1 cellular context compared by ENCODE assay signal in genomic region chr3:97821810-97822775, GRCh38.
TF ChIP-seq lines count a peak whose summit lies in the region.

Gene CRYBG3, plus strand, starts transcription at chr3:97822011. Its CDS starts 196 bp downstream, at chr3:97822207.

TF ChIP-seq in HEK293, 187 proteins besides CTCF, POLR2A, EP300 and RAD21 (continued from another document):
- TF ChIP-seq ZBTB6 (tag by site-specific recombination; IDR thresholded peaks at IDR 0.05) (no peak), ZNF37A (tag by site-specific recombination; IDR thresholded peaks at IDR 0.05) (no peak), ZNF610 (tag by site-specific recombination; IDR thresholded peaks at IDR 0.05; ENCODE audit: borderline replicate concordance) (no peak), ZNF211 (tag by site-specific recombination; IDR thresholded peaks at IDR 0.05; ENCODE audit: low read depth) (no peak), PRDM2 (tag by site-specific recombination; IDR thresholded peaks at IDR 0.05; ENCODE audit: borderline replicate concordance) (no peak), ZNF654 (tag by site-specific recombination; IDR thresholded peaks at IDR 0.05; ENCODE audit: low read depth) (no peak), ZBTB7A (tag by site-specific recombination; IDR thresholded peaks at IDR 0.05; ENCODE audit: low read depth) (no peak), ZNF146 (tag by site-specific recombination; IDR thresholded peaks at IDR 0.05) (no peak), ZNF530 (tag by site-specific recombination; IDR thresholded peaks at IDR 0.05; ENCODE audit: low read depth) (no peak), ZNF600 (tag by site-specific recombination; IDR thresholded peaks at IDR 0.05) (no peak), ZNF155 (tag by site-specific recombination; IDR thresholded peaks at IDR 0.05) (no peak), ZNF18 (tag by site-specific recombination; IDR thresholded peaks at IDR 0.05) (no peak), TSHZ1 (tag by site-specific recombination; IDR thresholded peaks at IDR 0.05; ENCODE audit: borderline replicate concordance) (no peak), ZNF623 (tag by site-specific recombination; IDR thresholded peaks at IDR 0.05) (no peak), ZNF518A (tag by site-specific recombination; conservative IDR thresholded peaks at IDR 0.05; ENCODE audit: low read depth) (no peak), ZNF202 (tag by site-specific recombination; IDR thresholded peaks at IDR 0.05; ENCODE audit: borderline replicate concordance) (no peak), BCL11A (tag by site-specific recombination; IDR thresholded peaks at IDR 0.05; ENCODE audit: low read depth) (no peak), ZSCAN4 (tag by site-specific recombination; IDR thresholded peaks at IDR 0.05) (no peak), ZNF366 (tag by site-specific recombination; conservative IDR thresholded peaks at IDR 0.05) (no peak; the same call in 1 of the 2 replicates), ZNF747 (tag by site-specific recombination; IDR thresholded peaks at IDR 0.05) (no peak), ZNF629 (tag by site-specific recombination; IDR thresholded peaks at IDR 0.05) (no peak), ZBTB20 (tag by site-specific recombination; IDR thresholded peaks at IDR 0.05) (no peak; the same call in none of the 2 replicates)
